Comparison of ENCODE assay signal across 29 cellular contexts in genomic region chr16:84803146-84803545, GRCh38. TPM values are rescaled to one million over a fixed set of nuclear protein-coding genes. Genes with fewer than 3 reads are reported as not detected.
"Had no signal": no experiment of that assay in that cellular context is flagged by ENCODE, and none has a peak within 500 bp of the region (broad histone marks: within the 10 kb centered on the region; RNA-seq: fewer than 3 reads in every experiment).

No MANE protein-coding gene starts in this region.

- H3K27me3 ChIP-seq: MG63, SJSA1 had no signal

- FAIRE-seq: TTC549 had no signal

- H3K36me3 ChIP-seq: MG63, SJSA1 had no signal

- H3K9me3 ChIP-seq: SJSA1, SK-N-SH had no signal

- H3K4me3 ChIP-seq: MG63, SJSA1 had no signal

- H3K4me3 Mint-ChIP-seq: activated CD4-positive, alpha-beta T cell treated with anti-CD3 and anti-CD28 coated beads, Interleukin-2, amount 10 ng/mL, durations not matched to agents 24 days and 14 days; activated CD8-positive, alpha-beta T cell treated with anti-CD3 and anti-CD28 coated beads for 36 hours; activated naive CD8-positive, alpha-beta T cell treated with anti-CD3 and anti-CD28 coated beads for 36 hours; activated T-cell treated with anti-CD3 and anti-CD28 coated beads, Interleukin-2, amount 50 U/mL, for 72 hours; activated T-helper 17 cell treated with anti-CD3 and anti-CD28 coated beads, Interleukin-2, amount 50 U/mL, for 72 hours; T-helper 1 cell treated with Interleukin-12 subunit alpha and Interleukin-12 subunit beta and Interleukin-4 antibody, amounts not matched to agents 30 μg/mL and 1 μg/mL, for 36 hours; T-helper 2 cell treated with Interferon-gamma antibody and Interleukin-4, amounts not matched to agents 5 μg/mL and 100 μg/mL, for 36 hours had no signal

- H3K27me3 Mint-ChIP-seq: activated CD4-positive, alpha-beta T cell treated with anti-CD3 and anti-CD28 coated beads, Interleukin-2, amount 10 ng/mL, durations not matched to agents 24 days and 14 days; activated naive CD8-positive, alpha-beta T cell treated with anti-CD3 and anti-CD28 coated beads for 36 hours; activated T-helper 17 cell treated with anti-CD3 and anti-CD28 coated beads, Interleukin-2, amount 50 U/mL, for 72 hours had no signal

- H3K9me3 Mint-ChIP-seq: activated CD4-positive, alpha-beta T cell treated with anti-CD3 and anti-CD28 coated beads, Interleukin-2, amount 10 ng/mL, durations not matched to agents 24 days and 14 days; activated CD8-positive, alpha-beta T cell treated with anti-CD3 and anti-CD28 coated beads for 36 hours; activated naive CD8-positive, alpha-beta T cell treated with anti-CD3 and anti-CD28 coated beads for 36 hours; activated T-cell treated with anti-CD3 and anti-CD28 coated beads, Interleukin-2, amount 50 U/mL, for 72 hours; activated T-helper 17 cell treated with anti-CD3 and anti-CD28 coated beads, Interleukin-2, amount 50 U/mL, for 72 hours; T-helper 1 cell treated with Interleukin-12 subunit alpha and Interleukin-12 subunit beta and Interleukin-4 antibody, amounts not matched to agents 30 μg/mL and 1 μg/mL, for 36 hours had no signal

- H3K4me1 Mint-ChIP-seq: activated naive CD8-positive, alpha-beta T cell treated with anti-CD3 and anti-CD28 coated beads for 36 hours; activated T-helper 17 cell treated with anti-CD3 and anti-CD28 coated beads, Interleukin-2, amount 50 U/mL, for 72 hours had no signal

- H3K4me2 ChIP-seq: SK-N-SH had no signal

- H3K9ac ChIP-seq: SK-N-SH had no signal

- H3K27ac Mint-ChIP-seq: activated CD4-positive, alpha-beta T cell treated with anti-CD3 and anti-CD28 coated beads, Interleukin-2, amount 10 ng/mL, durations not matched to agents 24 days and 14 days; activated CD8-positive, alpha-beta T cell treated with anti-CD3 and anti-CD28 coated beads for 36 hours; activated naive CD8-positive, alpha-beta T cell treated with anti-CD3 and anti-CD28 coated beads for 36 hours; activated T-cell treated with anti-CD3 and anti-CD28 coated beads, Interleukin-2, amount 50 U/mL, for 72 hours; activated T-helper 17 cell treated with anti-CD3 and anti-CD28 coated beads, Interleukin-2, amount 50 U/mL, for 72 hours; T-helper 1 cell treated with Interleukin-12 subunit alpha and Interleukin-12 subunit beta and Interleukin-4 antibody, amounts not matched to agents 30 μg/mL and 1 μg/mL, for 36 hours; T-helper 2 cell treated with Interferon-gamma antibody and Interleukin-4, amounts not matched to agents 5 μg/mL and 100 μg/mL, for 36 hours had no signal

- ATAC-seq: activated CD8-positive, alpha-beta T cell treated with anti-CD3 and anti-CD28 coated beads for 36 hours; activated T-cell treated with anti-CD3 and anti-CD28 coated beads, Interleukin-2, amount 50 U/mL, for 72 hours; activated T-helper 17 cell treated with anti-CD3 and anti-CD28 coated beads, Interleukin-2, amount 50 U/mL, for 72 hours had no signal

- DNase-seq: activated CD4-positive, alpha-beta T cell treated with anti-CD3 and anti-CD28 coated beads, Interleukin-2, amount 10 ng/mL, durations not matched to agents 24 days and 14 days; activated CD4-positive, alpha-beta T cell treated with anti-CD3 and anti-CD28 coated beads, Interleukin-2, amount 50 U/mL, for 4 hours; activated CD8-positive, alpha-beta T cell treated with anti-CD3 and anti-CD28 coated beads for 36 hours; activated effector memory CD4-positive, alpha-beta T cell treated with anti-CD3 and anti-CD28 coated beads, Interleukin-2, amount 50 U/mL, for 16 hours; activated naive CD4-positive, alpha-beta T cell; activated naive CD4-positive, alpha-beta T cell treated with anti-CD3 and anti-CD28 coated beads, Interleukin-2, amount 50 U/mL, for 16 hours; activated naive CD8-positive, alpha-beta T cell treated with anti-CD3 and anti-CD28 coated beads for 36 hours; activated T-cell treated with anti-CD3 and anti-CD28 coated beads, Interleukin-2, amount 50 U/mL, for 1 hour; activated T-cell treated with anti-CD3 and anti-CD28 coated beads, Interleukin-2, amount 50 U/mL, for 72 hours; amniotic stem cell; Kasumi-1; MG63; NCI-H1048; NCI-H1105 treated with DMSO at 0.1 percent for 48 hours; NCI-H1436; NCI-H1694; NCI-H1930; NCI-H510A; NCI-H526; NCI-H748 treated with DMSO at 0.1 percent for 48 hours; NK-92 treated with Interleukin-12 subunit alpha and Interleukin-12 subunit beta, amount 100 ng/mL, for 24 hours; OCI-M1; SHP77 treated with DMSO at 0.1 percent for 48 hours; SK-N-SH had no signal

- H3K27ac ChIP-seq: SJSA1 had no signal

RNA-seq across cellular contexts. Expression of gene CRISPLD2, which starts 16.6 kb away (rescaled TPM):
- total RNA-seq: activated naive CD8-positive, alpha-beta T cell treated with anti-CD3 and anti-CD28 coated beads for 36 hours had no signal
